ENCODE assay signal across 8 cellular contexts in the genomic region with DNA sequence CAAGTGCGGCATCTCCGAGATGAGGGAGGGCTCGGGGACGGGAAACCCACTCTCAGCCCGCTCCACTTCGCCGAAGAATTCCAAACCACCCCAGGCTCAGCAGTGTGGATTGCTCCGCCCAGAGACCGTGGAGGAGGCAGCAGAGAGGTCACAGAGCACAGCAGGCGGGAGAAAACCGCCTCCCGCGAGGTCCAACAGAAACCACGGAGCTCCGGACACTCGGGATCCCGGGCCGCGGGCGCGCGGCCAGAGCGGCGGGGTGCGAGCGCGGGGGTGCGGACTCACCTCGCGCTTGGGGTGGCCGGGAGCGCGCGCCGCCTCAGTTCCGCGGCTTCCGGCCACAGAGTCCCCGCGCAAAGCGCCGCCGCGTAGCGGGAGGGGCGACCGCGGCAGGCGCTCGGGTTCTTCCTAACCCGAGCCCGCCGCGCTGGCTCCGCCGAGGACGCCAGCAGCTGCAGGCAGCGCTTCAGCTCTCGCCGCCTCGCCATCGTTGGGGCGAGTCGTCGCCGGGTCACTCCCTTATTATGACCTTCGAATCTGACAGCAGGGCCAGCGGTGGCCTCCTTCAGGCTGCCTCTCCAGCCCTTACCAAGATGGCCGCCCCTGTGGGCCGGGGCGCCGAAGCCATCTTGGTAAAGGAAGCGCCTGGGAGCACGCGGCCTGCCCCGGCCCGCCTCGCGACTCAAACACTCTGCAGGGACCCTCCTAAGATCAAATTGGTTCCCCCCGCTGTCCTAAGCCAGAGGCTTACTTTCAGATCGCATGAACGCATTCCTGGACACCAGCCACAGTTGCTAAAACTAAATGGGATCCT. TPM values are rescaled to one million over a fixed set of nuclear protein-coding genes. Genes with fewer than 3 reads are reported as not detected.
DNase-seq lines count a peak whose midpoint lies in the region; ATAC-seq and TF ChIP-seq lines count a peak whose summit lies in the region.

Gene NAPEPLD, minus strand, starts transcription at position 106 of the 814 bp plus-strand sequence. CDS start 20,323 bp downstream, outside the sequence.

- H3K4me1 Mint-ChIP-seq in activated CD4-positive, alpha-beta T cell treated with anti-CD3 and anti-CD28 coated beads, Interleukin-2, amount 10 ng/mL, durations not matched to agents 7 days and 5 days, result peaks cover 32% of the 10 kb centered on the region

- H3K9me3 Mint-ChIP-seq in activated CD4-positive, alpha-beta T cell treated with anti-CD3 and anti-CD28 coated beads, Interleukin-2, amount 10 ng/mL, durations not matched to agents 7 days and 5 days, result peaks cover 8% of the 10 kb centered on the region

- DNase-seq in GM19240 (ENCODE audit: insufficient read length, low spot score) (peak; percentile 49), NCI-H524 (lab: John Stamatoyannopoulos, UW) (peak; percentile 81 to 82), dedifferentiated amniotic fluid mesenchymal stem cell (ENCODE audit: extremely low spot score) (peak; percentile 84)
- DNase-seq in activated CD4-positive, alpha-beta T cell treated with anti-CD3 and anti-CD28 coated beads, Interleukin-2, amount 10 ng/mL, durations not matched to agents 7 days and 5 days, result peak; percentile 64
- peak; percentile 51 to 65 for DNase-seq in stimulated activated CD4-positive, alpha-beta T cell treated with anti-CD3 and anti-CD28 coated beads, Interleukin-2, amount 100 ng/mL, for 48 hours

- H3K27me3 ChIP-seq in BLaER1 (no peaks in the 10 kb centered on the region), liver (ENCODE audit: control insufficient read depth in 4 of 4, insufficient read depth in 4 of 4, low read length in 3 of 4) (no peaks in the 10 kb centered on the region)

- peak within 1 kb of the TSS; percentile 99 for H3K27ac Mint-ChIP-seq in activated CD4-positive, alpha-beta T cell treated with anti-CD3 and anti-CD28 coated beads, Interleukin-2, amount 10 ng/mL, durations not matched to agents 7 days and 5 days

- POLR2A ChIA-PET in activated CD4-positive, alpha-beta T cell treated with anti-CD3 and anti-CD28 coated beads, Interleukin-2, amount 10 ng/mL, durations not matched to agents 7 days and 5 days (lab: Charles Lee), result interaction anchor here (0.6 kb wide), 1 partner anchor 762 kb away, joined by 3 read pairs; no protein-coding TSS in a partner anchor

- H4K20me1 ChIP-seq in BLaER1, result 0 out of 2 replicates have a peak, but pooled peaks cover 6% of the 10 kb centered on the region

- peak within 1 kb of the TSS; percentile 91 for H3K4me3 Mint-ChIP-seq in activated CD4-positive, alpha-beta T cell treated with anti-CD3 and anti-CD28 coated beads, Interleukin-2, amount 10 ng/mL, durations not matched to agents 7 days and 5 days

- peak in 1 of 2 donors; percentile 63 for TF ChIP-seq RAD21 in liver (IDR thresholded peaks at IDR 0.05)

- peak within 1 kb of the TSS; percentile 93 for H3K9ac ChIP-seq in BLaER1
- H3K9ac ChIP-seq in liver (ENCODE audit: low read depth in 1 of 2, low read length in 2 of 2), result peak within 1 kb of the TSS; percentile 57 to 95

- no peak for TF ChIP-seq CTCF in liver (IDR thresholded peaks at IDR 0.05; ENCODE audit: low read depth, low read length, missing input control)

- peak within 1 kb of the TSS; percentile 94 for H3K27ac ChIP-seq in BLaER1
- peak within 1 kb of the TSS; percentile 93 to 98 for H3K27ac ChIP-seq in liver (ENCODE audit: low read depth in 1 of 2, low read length in 2 of 2)

- H3K9me3 ChIP-seq in BLaER1, result no peaks in the 10 kb centered on the region
- no peaks in the 10 kb centered on the region for H3K9me3 ChIP-seq in liver (ENCODE audit: control insufficient read depth in 4 of 4, low read length in 3 of 4)

- H3K36me3 ChIP-seq in BLaER1, result no peaks in the 10 kb centered on the region
- no peaks in the 10 kb centered on the region for H3K36me3 ChIP-seq in liver (ENCODE audit: control insufficient read depth in 4 of 4, insufficient read depth in 3 of 4, low read depth in 1 of 4, low read length in 3 of 4)

- H3K36me3 Mint-ChIP-seq in activated CD4-positive, alpha-beta T cell treated with anti-CD3 and anti-CD28 coated beads, Interleukin-2, amount 10 ng/mL, durations not matched to agents 7 days and 5 days (ENCODE audit: low read depth), result peaks cover 10% of the 10 kb centered on the region

- no peaks in the 10 kb centered on the region for H3K27me3 Mint-ChIP-seq in activated CD4-positive, alpha-beta T cell treated with anti-CD3 and anti-CD28 coated beads, Interleukin-2, amount 10 ng/mL, durations not matched to agents 7 days and 5 days

- 3% methylated on average over 82 of the region's 82 CpGs for WGBS in liver

- ATAC-seq in HG03442 (IDR thresholded peaks at IDR 0.05; ENCODE audit: unreplicated experiment), result peak; percentile 86

- CTCF ChIA-PET in activated CD4-positive, alpha-beta T cell treated with anti-CD3 and anti-CD28 coated beads, Interleukin-2, amount 10 ng/mL, durations not matched to agents 7 days and 5 days (lab: Charles Lee), result interaction anchor here (0.6 to 1.0 kb wide), 2 partner anchors 75 to 1819 kb away, joined by 3 read pairs; partner anchors contain the start of genes ARMC10 and FBXL13

- H3K4me1 ChIP-seq in BLaER1 (peaks cover 33% of the 10 kb centered on the region), liver (ENCODE audit: control insufficient read depth in 4 of 4, insufficient read depth in 4 of 4, low read length in 3 of 4) (peaks cover 4 to 53% (median 38%) of the 10 kb centered on the region in 4 donors)

- peak within 1 kb of the TSS; percentile 85 for H3K4me3 ChIP-seq in BLaER1
- peak within 1 kb of the TSS; percentile 52 to 83 (median 81) for H3K4me3 ChIP-seq in liver (ENCODE audit: low read depth in 1 of 3, low read length in 3 of 3)

- peak within 1 kb of the TSS; percentile 89 for H3K4me2 ChIP-seq in BLaER1

TF ChIP-seq in liver, 16 proteins besides CTCF, POLR2A, EP300 and RAD21:
- peak; percentile 100 for TF ChIP-seq YY1 (IDR thresholded peaks at IDR 0.05)
- TF ChIP-seq RXRA (IDR thresholded peaks at IDR 0.05), result peak; percentile 48 to 53
- peak; percentile 48 for TF ChIP-seq SP1 (IDR thresholded peaks at IDR 0.05)
- peak; percentile 80 for TF ChIP-seq ZBTB33 (IDR thresholded peaks at IDR 0.05)
- TF ChIP-seq MAX (IDR thresholded peaks at IDR 0.05), result peak; percentile 77
- peak; percentile 36 for TF ChIP-seq REST (IDR thresholded peaks at IDR 0.05)
- TF ChIP-seq HNF4G (IDR thresholded peaks at IDR 0.05), result no peak
- TF ChIP-seq EGR1 (IDR thresholded peaks at IDR 0.05; ENCODE audit: low read depth in 2 of 2), result no peak
- peak; percentile 82 for TF ChIP-seq TAF1 (conservative IDR thresholded peaks at IDR 0.05)
- TF ChIP-seq HNF4A (conservative IDR thresholded peaks at IDR 0.05), result peak; percentile 25 to 44

RNA-seq across cellular contexts. Expression of gene NAPEPLD, which starts in this region (rescaled TPM):
- total RNA-seq in activated CD4-positive, alpha-beta T cell treated with anti-CD3 and anti-CD28 coated beads, Interleukin-2, amount 10 ng/mL, durations not matched to agents 7 days and 5 days, result 1 to 10 TPM; 7.2 to 7.4 TPM
- total RNA-seq in liver, result 10 to 100 TPM; 20.7 to 31.9 TPM
- polyA plus RNA-seq in liver, result 10 to 100 TPM in 1 of 2 donors, 1 to 10 TPM in 1; 4.4 to 15.6 TPM

Comparison
In these comparisons a context has a peak if more than half of its experiments do, and no peak if none do; other contexts are left out.
1. Peak in every context shown above with its lines: DNase-seq, ATAC-seq, H3K4me3 ChIP-seq and H3K27ac ChIP-seq.